In genomic region chr10:131971591-131971990, GRCh38 we compare ENCODE assay signal across 20 cellular contexts. TPM values are rescaled to one million over a fixed set of nuclear protein-coding genes. Genes with fewer than 3 reads are reported as not detected.
DNase-seq lines count a peak whose midpoint lies in the region; ATAC-seq, FAIRE-seq and TF ChIP-seq lines count a peak whose summit lies in the region.
"Had no signal": no experiment of that assay in that cellular context is flagged by ENCODE, and none has a peak within 500 bp of the region (broad histone marks: within the 10 kb centered on the region; RNA-seq: fewer than 3 reads in every experiment).

No MANE protein-coding gene starts in this region.

- no peak overlapping the region for H3K4me3 Mint-ChIP-seq in activated T-cell treated with anti-CD3 and anti-CD28 coated beads, Interleukin-2, amount 50 U/mL, for 24 hours
- no peak overlapping the region for H3K4me3 Mint-ChIP-seq in WTC11
- H3K4me3 Mint-ChIP-seq in central memory CD8-positive, alpha-beta T cell: peak overlapping the region; percentile 84

- H3K27ac ChIP-seq in BLaER1 (peak overlapping the region; percentile 83), foreskin keratinocyte (no peak overlapping the region)
- H3K27ac ChIP-seq: esophagus squamous epithelium had no signal

- H3K36me3 Mint-ChIP-seq in activated T-cell treated with anti-CD3 and anti-CD28 coated beads, Interleukin-2, amount 50 U/mL, for 24 hours (ENCODE audit: low read depth): peaks cover 78% of the 10 kb centered on the region
- peaks cover 68% of the 10 kb centered on the region for H3K36me3 Mint-ChIP-seq in WTC11
- H3K36me3 Mint-ChIP-seq in central memory CD8-positive, alpha-beta T cell (ENCODE audit: insufficient read depth): peaks cover 18% of the 10 kb centered on the region

- H3K9ac ChIP-seq in BLaER1: no peak overlapping the region; the same call in 1 of the 2 replicates

- no peak for DNase-seq in activated T-cell treated with anti-CD3 and anti-CD28 coated beads, Interleukin-2, amount 50 U/mL, for 24 hours
- DNase-seq in activated T-cell treated with anti-CD3 and anti-CD28 coated beads, Interleukin-2, amount 50 U/mL, for 48 hours: no peak
- DNase-seq in WTC11 (ENCODE audit: low spot score) (no peak), foreskin keratinocyte (no peak), germinal center (ENCODE audit: low spot score) (no peak), HTR-8/SVneo (ENCODE audit: insufficient read length, low spot score) (no peak)
- DNase-seq in central memory CD8-positive, alpha-beta T cell (ENCODE audit: low spot score in 2 of 2): no peak
- DNase-seq: activated CD4-positive, alpha-beta T cell treated with anti-CD3 and anti-CD28 coated beads for 4 hours; DMS53; effector memory CD4-positive, alpha-beta T cell; esophagus squamous epithelium; kidney glomerular epithelial cell; mammary epithelial cell; NCI-H1105 treated with DMSO at 0.1 percent for 48 hours; NCI-H2081 treated with DMSO at 0.1 percent for 48 hours; NCI-H524; occipital lobe had no signal

- no peaks in the 10 kb centered on the region for H3K9me3 Mint-ChIP-seq in activated T-cell treated with anti-CD3 and anti-CD28 coated beads, Interleukin-2, amount 50 U/mL, for 24 hours
- no peaks in the 10 kb centered on the region for H3K9me3 Mint-ChIP-seq in WTC11
- H3K9me3 Mint-ChIP-seq in central memory CD8-positive, alpha-beta T cell: no peaks in the 10 kb centered on the region

- no peak for FAIRE-seq in HTR-8/SVneo (lab: Jason Lieb, UNC)
- FAIRE-seq: GM12891, GM19239 had no signal

- CTCF ChIA-PET in WTC11 (lab: Charles Lee): interaction anchor here (1.0 to 3.1 kb wide), 3 partner anchors 28 to 86 kb away, joined by 3 to 21 read pairs (median 3); no protein-coding TSS in a partner anchor

- H3K4me2 ChIP-seq in BLaER1: peak overlapping the region; percentile 93; the same call in 1 of the 2 replicates

- ATAC-seq in WTC11 (no peak), foreskin keratinocyte (no peak)
- ATAC-seq in central memory CD8-positive, alpha-beta T cell (replicated peaks; ENCODE audit: extremely low read depth, poor library complexity, severe bottlenecking): no peak

- H3K27me3 ChIP-seq in BLaER1: no peaks in the 10 kb centered on the region
- no peaks in the 10 kb centered on the region for H3K27me3 ChIP-seq in foreskin keratinocyte
- H3K27me3 ChIP-seq: esophagus squamous epithelium had no signal

- no peaks in the 10 kb centered on the region for H3K9me3 ChIP-seq in BLaER1
- H3K9me3 ChIP-seq: esophagus squamous epithelium had no signal

- H3K27me3 Mint-ChIP-seq in activated T-cell treated with anti-CD3 and anti-CD28 coated beads, Interleukin-2, amount 50 U/mL, for 24 hours: no peaks in the 10 kb centered on the region
- H3K27me3 Mint-ChIP-seq in WTC11 (ENCODE audit: low read depth): no peaks in the 10 kb centered on the region
- no peaks in the 10 kb centered on the region for H3K27me3 Mint-ChIP-seq in central memory CD8-positive, alpha-beta T cell

- H3K4me1 ChIP-seq in BLaER1 (peaks cover 76% of the 10 kb centered on the region), foreskin keratinocyte (no peaks in the 10 kb centered on the region)

- POLR2A ChIA-PET in WTC11 (lab: Charles Lee): no interaction called here

- TF ChIP-seq CTCF in WTC11 (IDR thresholded peaks at IDR 0.05): no peak
- no peak for TF ChIP-seq CTCF in foreskin keratinocyte (conservative IDR thresholded peaks at IDR 0.05)

- peaks cover 63% of the 10 kb centered on the region for H3K36me3 ChIP-seq in BLaER1

- peaks cover 62% of the 10 kb centered on the region for H3K4me1 Mint-ChIP-seq in activated T-cell treated with anti-CD3 and anti-CD28 coated beads, Interleukin-2, amount 50 U/mL, for 24 hours (ENCODE audit: low read depth)
- peaks cover 26% of the 10 kb centered on the region for H3K4me1 Mint-ChIP-seq in WTC11
- peaks cover 43% of the 10 kb centered on the region for H3K4me1 Mint-ChIP-seq in central memory CD8-positive, alpha-beta T cell

- peaks cover 89% of the 10 kb centered on the region for H4K20me1 ChIP-seq in BLaER1

- peak overlapping the region; percentile 85 for H3K27ac Mint-ChIP-seq in activated T-cell treated with anti-CD3 and anti-CD28 coated beads, Interleukin-2, amount 50 U/mL, for 24 hours
- peak overlapping the region; percentile 62; the same call in 1 of the 2 replicates for H3K27ac Mint-ChIP-seq in WTC11
- no peak overlapping the region for H3K27ac Mint-ChIP-seq in central memory CD8-positive, alpha-beta T cell (ENCODE audit: low read depth)

- no peak overlapping the region for H3K4me3 ChIP-seq in BLaER1
- H3K4me3 ChIP-seq: esophagus squamous epithelium had no signal

TF ChIP-seq in WTC11, 78 proteins besides CTCF, POLR2A, EP300 and RAD21 (continues in another document):
- no peak for TF ChIP-seq ATF6 (CRISPR knock-in tag; IDR thresholded peaks at IDR 0.05)
- no peak for TF ChIP-seq E2F4 (CRISPR knock-in tag; IDR thresholded peaks at IDR 0.05; ENCODE audit: borderline replicate concordance, low read depth)
- no peak for TF ChIP-seq ZNF138 (CRISPR knock-in tag; conservative IDR thresholded peaks at IDR 0.05)
- no peak for TF ChIP-seq ATF2 (CRISPR knock-in tag; IDR thresholded peaks at IDR 0.05; ENCODE audit: borderline replicate concordance, low read depth)
- no peak for TF ChIP-seq CDX4 (CRISPR knock-in tag; IDR thresholded peaks at IDR 0.05; ENCODE audit: borderline replicate concordance)
- TF ChIP-seq RELA (CRISPR knock-in tag; IDR thresholded peaks at IDR 0.05; ENCODE audit: borderline replicate concordance): no peak
- TF ChIP-seq USF2 (CRISPR knock-in tag; IDR thresholded peaks at IDR 0.05): no peak
- no peak for TF ChIP-seq TEAD4 (CRISPR knock-in tag; IDR thresholded peaks at IDR 0.05)

RNA-seq across cellular contexts. Expression of gene BNIP3, which starts 10.1 kb away (rescaled TPM):
- total RNA-seq in WTC11 (2021): 113 to 203 TPM (median 189 TPM) in 3 replicates
- 31.1 and 37.9 TPM in 2 replicates for total RNA-seq in foreskin keratinocyte
- polyA plus RNA-seq in foreskin keratinocyte: 26.0 and 36.0 TPM in 2 replicates
